In genomic region chr16:64952177-64952576, GRCh38 we compare ENCODE assay signal across 16 cellular contexts.
A peak's percentile ranks its signal among the peaks of the same experiment; 100 is the strongest.
DNase-seq lines count a peak whose midpoint lies in the region; TF ChIP-seq lines count a peak whose summit lies in the region.
"Had no signal": no experiment of that assay in that cellular context is flagged by ENCODE, and none has a peak within 500 bp of the region (broad histone marks: within the 10 kb centered on the region; RNA-seq: fewer than 3 reads in every experiment).

No MANE protein-coding gene starts in this region.

- H3K4me2 ChIP-seq in GM23248 (ENCODE audit: unreplicated experiment), result no peak overlapping the region

- H3K9me3 ChIP-seq in GM23248 (ENCODE audit: low read depth) (no peaks in the 10 kb centered on the region), adrenal gland (replicated peaks in 1 of 3) (no peaks in the 10 kb centered on the region), HAP-1 (no peaks in the 10 kb centered on the region)

- TF ChIP-seq CTCF in cardiac fibroblast (IDR thresholded peaks at IDR 0.05; ENCODE audit: low read depth, low read length), result no peak
- TF ChIP-seq CTCF in adrenal gland (IDR thresholded peaks at IDR 0.05), result no peak
- TF ChIP-seq CTCF in GM13977 (IDR thresholded peaks at IDR 0.05; ENCODE audit: extremely low read depth, insufficient read depth, missing control alignments), result no peak

- in situ Hi-C loops in GM23248 (cut with MboI) (no loop called here), HAP-1 (cut with MboI; ENCODE audit: low sequenced_read_pairs) (no loop called here), GM13977 (cut with MboI; ENCODE audit: low pct_unique_long_range_greater_than_20kb, low sequenced_read_pairs, unreplicated experiment) (no loop called here)

- H4K20me1 ChIP-seq in GM23248 (ENCODE audit: insufficient read depth), result no peaks in the 10 kb centered on the region

- H3K27me3 ChIP-seq in GM23248 (replicated peaks; ENCODE audit: insufficient read depth) (no peaks in the 10 kb centered on the region), adrenal gland (no peaks in the 10 kb centered on the region), HAP-1 (ENCODE audit: low read depth) (no peaks in the 10 kb centered on the region)

- peak overlapping the region; percentile 79 for H3K27ac ChIP-seq in GM23248
- H3K27ac ChIP-seq in adrenal gland, result peak overlapping the region in 1 of 5 donors; percentile 1

- H3F3A ChIP-seq in GM23248 (ENCODE audit: insufficient read depth), result peaks cover 58% of the 10 kb centered on the region

- H3K4me3 ChIP-seq in GM23248, result no peak overlapping the region
- H3K4me3 ChIP-seq in cardiac fibroblast (replicated peaks in 1 of 2; ENCODE audit: low read depth in 2 of 2, low read length in 2 of 2), result no peak overlapping the region
- H3K4me3 ChIP-seq in adrenal gland, result no peak overlapping the region
- H3K4me3 ChIP-seq in HAP-1, result no peak overlapping the region
- H3K4me3 ChIP-seq: K562 had no signal

- DNase-seq in A172 (ENCODE audit: low spot score), result peak; percentile 51
- DNase-seq in GM23248, result peak; percentile 81
- DNase-seq in cardiac fibroblast (ENCODE audit: low read depth in 2 of 2), result peak; percentile 57 to 94
- DNase-seq in iris pigment epithelial cell (ENCODE audit: low read depth), result peak; percentile 95
- DNase-seq in adrenal gland, result no peak
- no peak for DNase-seq in HAP-1 (ENCODE audit: low spot score in 2 of 2)
- DNase-seq in DMS53 (lab: John Stamatoyannopoulos, UW), result no peak
- DNase-seq in GM13977 (ENCODE audit: low spot score), result no peak
- DNase-seq: ACHN; activated T-cell treated with anti-CD3 and anti-CD28 coated beads, Interleukin-2, amount 50 U/mL, for 1 hour; aorta; DMS79 treated with DMSO at 0.1 percent for 48 hours; erythroblast; NCI-H2029; stimulated activated CD4-positive, alpha-beta T cell treated with anti-CD3 and anti-CD28 coated beads, Interleukin-15, amount 100 ng/mL, for 24 hours had no signal

- H3K9me2 ChIP-seq in GM23248 (ENCODE audit: insufficient read depth), result no peaks in the 10 kb centered on the region

- no peak overlapping the region for H2AFZ ChIP-seq in GM23248

- H3K79me2 ChIP-seq in GM23248 (ENCODE audit: insufficient read depth), result peaks cover 5% of the 10 kb centered on the region; the same call in 1 of the 2 replicates

- H3K36me3 ChIP-seq in GM23248 (ENCODE audit: low read depth), result peaks cover 41% of the 10 kb centered on the region
- H3K36me3 ChIP-seq in adrenal gland (replicated peaks in 1 of 2), result no peaks in the 10 kb centered on the region
- H3K36me3 ChIP-seq in HAP-1 (replicated peaks), result no peaks in the 10 kb centered on the region

- peak overlapping the region; percentile 16; the same call in 1 of the 2 replicates for H3K9ac ChIP-seq in GM23248

- no peak for TF ChIP-seq POLR2A in adrenal gland (IDR thresholded peaks at IDR 0.05)

- peaks cover 18% of the 10 kb centered on the region for H3K4me1 ChIP-seq in GM23248 (ENCODE audit: insufficient read depth)
- no peaks in the 10 kb centered on the region for H3K4me1 ChIP-seq in adrenal gland (replicated peaks in 1 of 2)
- no peaks in the 10 kb centered on the region for H3K4me1 ChIP-seq in HAP-1

- intact Hi-C loops in adrenal gland (cut with DNase I), result no loop called here

Comparison
In these comparisons a context has a peak if more than half of its experiments do, and no peak if none do; other contexts are left out.
1. DNase-seq: peak in A172 (single experiment), GM23248 (single experiment), cardiac fibroblast (2 of 2) and iris pigment epithelial cell (single experiment); none in adrenal gland (0 of 7), HAP-1 (0 of 2), DMS53 (single experiment) and GM13977 (single experiment).